8 cellular contexts compared by ENCODE assay signal in the genomic region with DNA sequence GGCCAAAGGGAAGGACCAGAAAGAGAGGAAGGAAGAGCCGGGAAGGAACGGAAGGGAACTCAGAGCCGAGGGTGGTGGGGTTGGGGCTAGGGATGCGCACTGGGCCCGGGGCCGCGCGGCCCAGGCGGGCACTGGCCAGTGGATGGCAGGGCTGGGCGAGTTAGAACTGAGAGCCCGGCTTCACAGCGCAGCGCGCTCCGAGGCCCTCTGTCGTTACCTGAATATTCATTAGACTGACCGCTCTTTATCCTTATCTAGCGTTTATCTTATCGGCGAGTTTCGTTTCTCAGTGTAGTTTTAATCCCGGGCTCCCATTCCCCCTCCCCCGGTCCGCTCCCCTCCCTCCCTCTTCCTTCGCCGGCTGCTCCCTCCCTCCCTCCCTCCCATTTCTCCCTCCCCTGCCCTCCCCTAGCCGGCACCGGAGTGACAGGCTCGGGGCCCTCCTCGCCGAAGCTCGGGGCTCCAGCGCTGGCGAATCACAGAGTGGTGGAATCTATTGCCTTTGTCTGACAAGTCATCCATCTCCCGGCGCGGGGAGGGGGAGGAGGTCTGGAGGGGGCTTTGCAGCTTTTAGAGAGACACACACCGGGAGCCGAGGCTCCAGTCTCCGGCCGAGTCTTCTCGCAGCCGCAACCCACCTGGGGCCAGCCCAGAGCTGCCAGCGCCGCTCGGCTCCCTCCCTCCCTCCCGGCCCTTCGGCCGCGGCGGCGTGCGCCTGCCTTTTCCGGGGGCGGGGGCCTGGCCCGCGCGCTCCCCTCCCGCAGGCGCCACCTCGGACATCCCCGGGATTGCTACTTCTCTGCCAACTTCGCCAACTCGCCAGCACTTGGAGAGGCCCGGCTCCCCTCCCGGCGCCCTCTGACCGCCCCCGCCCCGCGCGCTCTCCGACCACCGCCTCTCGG. TPM values are rescaled to one million over a fixed set of nuclear protein-coding genes. Genes with fewer than 3 reads are reported as not detected.
A peak's percentile ranks its signal among the peaks of the same experiment; 100 is the strongest.
DNase-seq lines count a peak whose midpoint lies in the region; ATAC-seq and TF ChIP-seq lines count a peak whose summit lies in the region.

A gene (plus strand): TSS at position 603 of the 902 bp plus-strand sequence. CDS start 679 bp downstream, outside the sequence.

- peaks cover 45% of the 10 kb centered on the region for H3K4me1 Mint-ChIP-seq in activated naive CD8-positive, alpha-beta T cell (ENCODE audit: low read depth)

- H3K27ac ChIP-seq in AG04450 (ENCODE audit: low read depth, low read length) (no peak within 1 kb of the TSS), mesodermal cell (ENCODE audit: low read depth, low read length, severe bottlenecking) (no peak within 1 kb of the TSS)

- DNase-seq in AG04450 (ENCODE audit: low read depth, low spot score) (no peak), HAP-1 (ENCODE audit: low spot score in 2 of 2) (peak; percentile 68 to 82), NCI-H345 (lab: John Stamatoyannopoulos, UW) (no peak), EL (no peak), NCI-H524 (lab: John Stamatoyannopoulos, UW) (no peak)

- CTCF ChIA-PET in AG04450 (lab: Charles Lee): no interaction called here

- no peak for ATAC-seq in HG02759 (IDR thresholded peaks at IDR 0.05; ENCODE audit: unreplicated experiment)

- H3K36me3 ChIP-seq in HAP-1 (replicated peaks) (no peaks in the 10 kb centered on the region), mesodermal cell (ENCODE audit: control insufficient read depth, insufficient read depth, low read length) (no peaks in the 10 kb centered on the region)

- WGBS in mesodermal cell (ENCODE audit: insufficient coverage in 2 of 2), 2 experiments: 0% methylated on average over 26 to 48 of the region's 75 CpGs

- H3K4me1 ChIP-seq in HAP-1 (no peaks in the 10 kb centered on the region), mesodermal cell (ENCODE audit: control insufficient read depth, insufficient read depth, low read length, poor library complexity, severe bottlenecking) (peaks cover 29% of the 10 kb centered on the region)

- no peaks in the 10 kb centered on the region for H3K9me3 Mint-ChIP-seq in activated naive CD8-positive, alpha-beta T cell (ENCODE audit: low read depth)

- H3K9me3 ChIP-seq in AG04450 (ENCODE audit: control insufficient read depth, insufficient read depth, low read length) (no peaks in the 10 kb centered on the region; the same call in 1 of the 2 replicates), HAP-1 (no peaks in the 10 kb centered on the region), mesodermal cell (ENCODE audit: control insufficient read depth, low read length) (no peaks in the 10 kb centered on the region)

- no peak for TF ChIP-seq CTCF in AG04450 (IDR thresholded peaks at IDR 0.05; ENCODE audit: low read depth, low read length)

- no peak within 1 kb of the TSS for H3K27ac Mint-ChIP-seq in activated naive CD8-positive, alpha-beta T cell

- peaks cover 35% of the 10 kb centered on the region for H3K27me3 Mint-ChIP-seq in activated naive CD8-positive, alpha-beta T cell

- no peaks in the 10 kb centered on the region for H3K36me3 Mint-ChIP-seq in activated naive CD8-positive, alpha-beta T cell

- peaks cover 94% of the 10 kb centered on the region for H3K27me3 ChIP-seq in AG04450 (ENCODE audit: control insufficient read depth, insufficient read depth, low read length)
- peaks cover 90% of the 10 kb centered on the region for H3K27me3 ChIP-seq in HAP-1 (ENCODE audit: low read depth)

- peak within 1 kb of the TSS; percentile 68 for H3K4me3 Mint-ChIP-seq in activated naive CD8-positive, alpha-beta T cell

- H3K4me3 ChIP-seq in AG04450 (ENCODE audit: low read depth, low read length) (0 out of 2 replicates have a peak within 1 kb of the TSS, but pooled peaks have one; percentile 7), HAP-1 (peak within 1 kb of the TSS; percentile 38), mesodermal cell (ENCODE audit: extremely low read depth, insufficient read depth, low read length, poor library complexity, severe bottlenecking) (peak within 1 kb of the TSS; percentile 26)

- in situ Hi-C loops in HAP-1 (cut with MboI; ENCODE audit: low sequenced_read_pairs): loop anchor here (5.0 kb wide), 1 partner anchor 183 kb away; no protein-coding TSS in a partner anchor

- POLR2A ChIA-PET in AG04450 (lab: Yijun Ruan, JAX): no interaction called here

RNA-seq across cellular contexts. Expression of the gene that starts here (rescaled TPM):
- not detected in 2 replicates for polyA plus RNA-seq in AG04450 (2011; rRNA removed)
- polyA minus RNA-seq in AG04450 (2011; rRNA and poly(A)+ RNA removed): not detected in 2 replicates
- 1.7 TPM for polyA plus RNA-seq in mesodermal cell (2013, experiment 1 of 2)
- 1.0 TPM for polyA plus RNA-seq in mesodermal cell (2013, experiment 2 of 2)

Comparison
In these comparisons a context has a peak if more than half of its experiments do, and no peak if none do; other contexts are left out.
1. DNase-seq: peak in HAP-1 (2 of 2); none in AG04450 (single experiment), NCI-H345 (single experiment), EL (single experiment) and NCI-H524 (0 of 2).
2. Peak in every context shown above with its lines, with median percentiles within 50 percentile points of each other: H3K4me3 ChIP-seq.